Comparison of ENCODE assay signal across 26 cellular contexts in the genomic region with DNA sequence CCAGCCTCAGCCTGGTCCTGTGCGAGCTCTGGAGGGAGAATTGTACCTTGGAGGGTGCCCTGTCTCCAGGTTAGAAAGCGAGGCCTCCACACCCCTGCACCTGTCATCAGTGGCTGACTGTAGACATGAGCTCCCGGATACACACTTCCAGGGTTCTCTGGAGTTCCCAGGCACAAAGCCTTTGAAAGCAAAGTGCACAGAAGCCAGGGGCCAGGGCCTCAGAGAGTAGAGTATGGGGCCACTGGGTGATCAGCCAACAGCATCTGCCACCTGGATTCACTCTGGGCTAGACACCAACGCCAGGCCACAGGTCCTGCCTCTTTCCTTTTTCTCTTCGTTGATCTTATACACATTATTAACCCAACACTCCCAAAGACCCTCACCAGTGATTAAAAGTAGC.
"Had no signal": no experiment of that assay in that cellular context is flagged by ENCODE, and none has a peak within 500 bp of the region (broad histone marks: within the 10 kb centered on the region; RNA-seq: fewer than 3 reads in every experiment).

No MANE protein-coding gene starts in this region.

- H3K9me3 Mint-ChIP-seq: activated CD4-positive, alpha-beta T cell treated with anti-CD3 and anti-CD28 coated beads, Interleukin-2, amount 10 ng/mL, durations not matched to agents 24 days and 14 days; activated naive CD8-positive, alpha-beta T cell treated with anti-CD3 and anti-CD28 coated beads, Interleukin-2, amount 10 ng/mL, durations not matched to agents 7 days and 5 days; activated T-cell treated with anti-CD3 and anti-CD28 coated beads, Interleukin-2, amount 50 U/mL, for 24 hours; T-helper 2 cell treated with Interferon-gamma antibody and Interleukin-4, amounts not matched to agents 5 μg/mL and 100 μg/mL, for 36 hours had no signal

- H3K4me3 Mint-ChIP-seq: activated CD4-positive, alpha-beta memory T cell treated with anti-CD3 and anti-CD28 coated beads for 36 hours; activated CD4-positive, alpha-beta T cell treated with anti-CD3 and anti-CD28 coated beads for 36 hours; activated CD4-positive, alpha-beta T cell treated with anti-CD3 and anti-CD28 coated beads, Interleukin-2, amount 10 ng/mL, durations not matched to agents 24 days and 14 days; activated CD8-positive, alpha-beta T cell treated with anti-CD3 and anti-CD28 coated beads, Interleukin-2, amount 10 ng/mL, durations not matched to agents 7 days and 5 days; activated naive CD4-positive, alpha-beta T cell treated with anti-CD3 and anti-CD28 coated beads, Interleukin-2, amount 10 ng/mL, durations not matched to agents 7 days and 5 days; activated naive CD8-positive, alpha-beta T cell treated with anti-CD3 and anti-CD28 coated beads, Interleukin-2, amount 10 ng/mL, durations not matched to agents 7 days and 5 days; activated T-cell treated with anti-CD3 and anti-CD28 coated beads, Interleukin-2, amount 50 U/mL, for 24 hours; activated T-cell treated with anti-CD3 and anti-CD28 coated beads, Interleukin-2, amount 50 U/mL, for 72 hours; brain; T-helper 17 cell; T-helper 2 cell treated with Interferon-gamma antibody and Interleukin-4, amounts not matched to agents 5 μg/mL and 100 μg/mL, for 36 hours had no signal

- H3K36me3 Mint-ChIP-seq: activated CD4-positive, alpha-beta memory T cell treated with anti-CD3 and anti-CD28 coated beads for 36 hours; activated naive CD4-positive, alpha-beta T cell treated with anti-CD3 and anti-CD28 coated beads, Interleukin-2, amount 10 ng/mL, durations not matched to agents 7 days and 5 days; activated naive CD8-positive, alpha-beta T cell treated with anti-CD3 and anti-CD28 coated beads, Interleukin-2, amount 10 ng/mL, durations not matched to agents 7 days and 5 days; brain had no signal

- H3K4me1 Mint-ChIP-seq: activated CD4-positive, alpha-beta T cell treated with anti-CD3 and anti-CD28 coated beads for 36 hours; activated CD4-positive, alpha-beta T cell treated with anti-CD3 and anti-CD28 coated beads, Interleukin-2, amount 10 ng/mL, durations not matched to agents 24 days and 14 days; activated naive CD4-positive, alpha-beta T cell treated with anti-CD3 and anti-CD28 coated beads, Interleukin-2, amount 10 ng/mL, durations not matched to agents 7 days and 5 days; activated naive CD8-positive, alpha-beta T cell treated with anti-CD3 and anti-CD28 coated beads, Interleukin-2, amount 10 ng/mL, durations not matched to agents 7 days and 5 days had no signal

- H3K27me3 Mint-ChIP-seq: activated CD4-positive, alpha-beta memory T cell treated with anti-CD3 and anti-CD28 coated beads for 36 hours; activated CD4-positive, alpha-beta T cell treated with anti-CD3 and anti-CD28 coated beads for 36 hours; activated naive CD8-positive, alpha-beta T cell treated with anti-CD3 and anti-CD28 coated beads, Interleukin-2, amount 10 ng/mL, durations not matched to agents 7 days and 5 days; T-helper 17 cell had no signal

- ATAC-seq: activated CD4-positive, alpha-beta T cell treated with anti-CD3 and anti-CD28 coated beads for 36 hours; activated CD8-positive, alpha-beta T cell treated with anti-CD3 and anti-CD28 coated beads, Interleukin-2, amount 10 ng/mL, durations not matched to agents 7 days and 5 days; activated naive CD4-positive, alpha-beta T cell treated with anti-CD3 and anti-CD28 coated beads, Interleukin-2, amount 50 U/mL, for 72 hours; activated T-cell treated with anti-CD3 and anti-CD28 coated beads, Interleukin-2, amount 50 U/mL, for 72 hours; T-helper 17 cell had no signal

- DNase-seq: activated CD4-positive, alpha-beta memory T cell treated with anti-CD3 and anti-CD28 coated beads for 36 hours; activated CD4-positive, alpha-beta T cell treated with anti-CD3 and anti-CD28 coated beads for 36 hours; activated CD4-positive, alpha-beta T cell treated with anti-CD3 and anti-CD28 coated beads, Interleukin-2, amount 10 ng/mL, durations not matched to agents 24 days and 14 days; activated CD4-positive, CD25-positive, alpha-beta regulatory T cell; activated CD4-positive, CD25-positive, alpha-beta regulatory T cell treated with anti-CD3 and anti-CD28 coated beads, Interleukin-2, amount 50 U/mL, for 72 hours; activated CD8-positive, alpha-beta T cell treated with anti-CD3 and anti-CD28 coated beads, Interleukin-2, amount 10 ng/mL, durations not matched to agents 7 days and 5 days; activated gamma-delta T cell; activated naive CD4-positive, alpha-beta T cell; activated naive CD4-positive, alpha-beta T cell treated with anti-CD3 and anti-CD28 coated beads, Interleukin-2, amount 10 ng/mL, durations not matched to agents 7 days and 5 days; activated naive CD8-positive, alpha-beta T cell treated with anti-CD3 and anti-CD28 coated beads, Interleukin-2, amount 10 ng/mL, durations not matched to agents 7 days and 5 days; activated T-cell treated with anti-CD3 and anti-CD28 coated beads for 4 hours; activated T-cell treated with anti-CD3 and anti-CD28 coated beads, Interleukin-2, amount 50 U/mL, for 24 hours; activated T-cell treated with anti-CD3 and anti-CD28 coated beads, Interleukin-2, amount 50 U/mL, for 72 hours; central memory CD4-positive, alpha-beta T cell; cerebellar nuclear complex; colonic mucosa; effector CD8-positive, alpha-beta T cell; foreskin fibroblast; glutamatergic neuron; T-helper 1 cell; T-helper 17 cell; T1000; WERI-Rb-1 had no signal

- H3K27ac Mint-ChIP-seq: activated CD4-positive, alpha-beta memory T cell treated with anti-CD3 and anti-CD28 coated beads for 36 hours; activated CD4-positive, alpha-beta T cell treated with anti-CD3 and anti-CD28 coated beads for 36 hours; activated CD4-positive, alpha-beta T cell treated with anti-CD3 and anti-CD28 coated beads, Interleukin-2, amount 10 ng/mL, durations not matched to agents 24 days and 14 days; activated CD8-positive, alpha-beta T cell treated with anti-CD3 and anti-CD28 coated beads, Interleukin-2, amount 10 ng/mL, durations not matched to agents 7 days and 5 days; activated naive CD4-positive, alpha-beta T cell treated with anti-CD3 and anti-CD28 coated beads, Interleukin-2, amount 10 ng/mL, durations not matched to agents 7 days and 5 days; activated naive CD4-positive, alpha-beta T cell treated with anti-CD3 and anti-CD28 coated beads, Interleukin-2, amount 50 U/mL, for 72 hours; activated naive CD8-positive, alpha-beta T cell treated with anti-CD3 and anti-CD28 coated beads, Interleukin-2, amount 10 ng/mL, durations not matched to agents 7 days and 5 days; activated T-cell treated with anti-CD3 and anti-CD28 coated beads, Interleukin-2, amount 50 U/mL, for 24 hours; activated T-cell treated with anti-CD3 and anti-CD28 coated beads, Interleukin-2, amount 50 U/mL, for 72 hours; brain; T-helper 17 cell; T-helper 2 cell treated with Interferon-gamma antibody and Interleukin-4, amounts not matched to agents 5 μg/mL and 100 μg/mL, for 36 hours had no signal
